In genomic region chr7:131487217-131487616, GRCh38 we compare ENCODE assay signal across 18 cellular contexts.
DNase-seq lines count a peak whose midpoint lies in the region; ATAC-seq, FAIRE-seq and TF ChIP-seq lines count a peak whose summit lies in the region.
"Had no signal": no experiment of that assay in that cellular context is flagged by ENCODE, and none has a peak within 500 bp of the region (broad histone marks: within the 10 kb centered on the region; RNA-seq: fewer than 3 reads in every experiment).

No MANE protein-coding gene starts in this region.

- H3K9me3 ChIP-seq in left ventricle myocardium inferior (replicated peaks), result no peaks in the 10 kb centered on the region
- H3K9me3 ChIP-seq in pancreas, result no peaks in the 10 kb centered on the region
- H3K9me3 ChIP-seq: BLaER1, Caco-2 had no signal

- 29 to 43% methylated on average over 1 of the region's 1 CpG for WGBS in pancreas, 2 donors

- H3K27ac ChIP-seq in left ventricle myocardium inferior (replicated peaks) (peak overlapping the region; percentile 9), pancreas (no peak overlapping the region)
- H3K27ac ChIP-seq: 22Rv1, BLaER1, HL-60 had no signal

- TF ChIP-seq CTCF in left ventricle myocardium inferior (IDR thresholded peaks at IDR 0.05; ENCODE audit: borderline replicate concordance) (no peak), pancreas (IDR thresholded peaks at IDR 0.05) (no peak)

- intact Hi-C loops in left ventricle myocardium inferior (cut with micrococcal nuclease) (no loop called here), left ventricle myocardium superior (cut with micrococcal nuclease) (no loop called here), pancreas (cut with DNase I) (no loop called here)

- DNase-seq in NCI-H82 (lab: John Stamatoyannopoulos, UW) (peak; percentile 31), NCI-H82 treated with DMSO at 0.1 percent for 48 hours (lab: John Stamatoyannopoulos, UW; ENCODE audit: unreplicated experiment) (no peak), left ventricle myocardium inferior (no peak), left ventricle myocardium superior (no peak), pancreas (no peak), NCI-H2227 (lab: John Stamatoyannopoulos, UW; ENCODE audit: unreplicated experiment) (no peak)
- DNase-seq: AML-193; Caco-2; CD8-positive, alpha-beta memory T cell; DMS53; GF-D8; HCEC 1CT; HFFc6 had no signal

- no peak for ATAC-seq in left ventricle myocardium superior
- ATAC-seq in pancreas, result peak in 3 of 4 donors; percentile 14 to 58 (median 50)
- no peak for ATAC-seq in GM18517 (IDR thresholded peaks at IDR 0.05; ENCODE audit: unreplicated experiment)

- H3K36me3 ChIP-seq in left ventricle myocardium inferior, result peaks cover 8% of the 10 kb centered on the region
- H3K36me3 ChIP-seq in pancreas, result no peaks in the 10 kb centered on the region

- H3K4me3 ChIP-seq in left ventricle myocardium inferior (no peak overlapping the region), pancreas (no peak overlapping the region)
- H3K4me3 ChIP-seq: BLaER1 had no signal

- FAIRE-seq in pancreas (lab: Jason Lieb, UNC), result no peak
- FAIRE-seq: H1 had no signal

- H3K4me1 ChIP-seq in left ventricle myocardium inferior (peaks cover 17% of the 10 kb centered on the region), pancreas (peaks cover 0 to 6% (median 0%) of the 10 kb centered on the region in 3 donors)
- H3K4me1 ChIP-seq: BLaER1 had no signal

- H3K27me3 ChIP-seq in left ventricle myocardium inferior (ENCODE audit: low read depth) (no peaks in the 10 kb centered on the region), pancreas (no peaks in the 10 kb centered on the region)
- H3K27me3 ChIP-seq: BLaER1 had no signal

Comparison
In these comparisons a context has a peak if more than half of its experiments do, and no peak if none do; other contexts are left out.
1. ATAC-seq: peak in pancreas (3 of 4); none in left ventricle myocardium superior (single experiment) and GM18517 (single experiment).